ENCODE assay signal across 2 cellular contexts in genomic region chr5:55219770-55220169, GRCh38.
TF ChIP-seq lines count a peak whose summit lies in the region.

No MANE protein-coding gene starts in this region.

TF ChIP-seq in WTC11, 78 proteins besides CTCF, POLR2A, EP300 and RAD21:
- TF ChIP-seq SMAD4 (CRISPR knock-in tag; IDR thresholded peaks at IDR 0.05) (no peak), ZNF263 (CRISPR knock-in tag; IDR thresholded peaks at IDR 0.05; ENCODE audit: low read depth) (no peak), TCF7 (CRISPR knock-in tag; IDR thresholded peaks at IDR 0.05; ENCODE audit: low read depth) (no peak), ZSCAN18 (CRISPR knock-in tag; IDR thresholded peaks at IDR 0.05) (no peak)

TF ChIP-seq in HepG2, 621 proteins besides CTCF, POLR2A, EP300 and RAD21:
- TF ChIP-seq ZNF275 (CRISPR knock-in tag; IDR thresholded peaks at IDR 0.05; ENCODE audit: borderline replicate concordance): no peak
